Comparison of ENCODE assay signal across 8 cellular contexts in genomic region chr2:9844036-9844483, GRCh38. TPM values are rescaled to one million over a fixed set of nuclear protein-coding genes. Genes with fewer than 3 reads are reported as not detected.
DNase-seq lines count a peak whose midpoint lies in the region; ATAC-seq, FAIRE-seq and TF ChIP-seq lines count a peak whose summit lies in the region.

No MANE protein-coding gene starts in this region.

- TF ChIP-seq RAD21 in HepG2 (CRISPR knock-in tag; IDR thresholded peaks at IDR 0.05): no peak

- peaks cover 45 to 55% (median 51%) of the 10 kb centered on the region in 3 donors for H3K4me1 Mint-ChIP-seq in CD8-positive, alpha-beta memory T cell

- H3K9ac ChIP-seq in HepG2 (ENCODE audit: insufficient read depth, low read depth, low read length): peak overlapping the region; percentile 75

- in situ Hi-C loops in astrocyte of the cerebellum (cut with HindIII; ENCODE audit: low sequenced_read_pairs) (no loop called here), HepG2 (cut with HindIII; ENCODE audit: extremely low pct_ligation_motif_present, low pct_unique_long_range_greater_than_20kb) (no loop called here)

- peak overlapping the region; percentile 66 for H2AFZ ChIP-seq in HepG2 (ENCODE audit: low read length)

- H3K27ac ChIP-seq in CD8-positive, alpha-beta memory T cell (ENCODE audit: low read depth, low read length): peak overlapping the region; percentile 38
- H3K27ac ChIP-seq in HepG2 (ENCODE audit: extremely low read length, insufficient read depth, low read length): peak overlapping the region; percentile 74
- H3K27ac ChIP-seq in tibial artery: peak overlapping the region; percentile 83 to 89

- no peaks in the 10 kb centered on the region for H3K9me3 Mint-ChIP-seq in CD8-positive, alpha-beta memory T cell

- TF ChIP-seq EP300 in HepG2 (IDR thresholded peaks at IDR 0.05; ENCODE audit: low read depth in 2 of 2, low read length in 2 of 2) (no peak), HepG2 (CRISPR knock-in tag; IDR thresholded peaks at IDR 0.05; ENCODE audit: borderline replicate concordance) (no peak)

- peak overlapping the region; percentile 64 to 99 (median 89) for H3K27ac Mint-ChIP-seq in CD8-positive, alpha-beta memory T cell

- TF ChIP-seq CTCF in astrocyte of the cerebellum (IDR thresholded peaks at IDR 0.05; ENCODE audit: low read depth, low read length, missing control alignments) (no peak), HepG2 (CRISPR knock-in tag; IDR thresholded peaks at IDR 0.05) (no peak), tibial artery (IDR thresholded peaks at IDR 0.05) (no peak)

- DNase-seq in CD8-positive, alpha-beta memory T cell: no peak
- DNase-seq in MG63: peak; percentile 49
- DNase-seq in astrocyte of the cerebellum (ENCODE audit: low read depth): no peak
- no peak for DNase-seq in HepG2 (ENCODE audit: low spot score)
- DNase-seq in tibial artery: no peak
- DNase-seq in mucosa of gallbladder (ENCODE audit: low spot score): no peak
- no peak for DNase-seq in putamen (ENCODE audit: low spot score)
- DNase-seq in KG1 (lab: John Stamatoyannopoulos, UW): no peak

- no peaks in the 10 kb centered on the region; the same call in 1 of the 2 replicates for H4K20me1 ChIP-seq in HepG2 (ENCODE audit: insufficient read depth, low read length)

- no peak for TF ChIP-seq POLR2A in HepG2 (IDR thresholded peaks at IDR 0.05; ENCODE audit: insufficient read depth in 1 of 2, low read depth in 2 of 2, low read length in 2 of 2)

- POLR2A ChIA-PET in CD8-positive, alpha-beta memory T cell (lab: Charles Lee): interaction anchor here (0.6 to 1.8 kb wide), 6 partner anchors 30 to 288 kb away, joined by 3 to 14 read pairs (median 5); partner anchors contain the start of genes ADAM17 and YWHAQ
- POLR2A ChIA-PET in HepG2 (lab: Yijun Ruan, JAX): interaction anchor here (0.8 to 2.3 kb wide), 17 partner anchors 9 to 458 kb away, joined by 3 to 16 read pairs (median 5); partner anchors contain the start of genes ADAM17 and YWHAQ

- H3K79me2 ChIP-seq in HepG2 (ENCODE audit: insufficient read depth, low read length): peaks cover 36% of the 10 kb centered on the region

- peak overlapping the region; percentile 89 for H3K4me3 ChIP-seq in CD8-positive, alpha-beta memory T cell (ENCODE audit: low read length)
- H3K4me3 ChIP-seq in MG63 (peak overlapping the region; percentile 64), astrocyte of the cerebellum (ENCODE audit: low read depth, low read length) (peak overlapping the region; percentile 65), HepG2 (replicated peaks in 1 of 3; ENCODE audit: insufficient read depth in 1 of 3, low read depth in 2 of 3, low read length in 3 of 3) (peak overlapping the region; percentile 70 to 92 (median 81)), tibial artery (peak overlapping the region; percentile 85)

- CTCF ChIA-PET in CD8-positive, alpha-beta memory T cell (lab: Charles Lee): interaction anchor here (0.8 to 1.9 kb wide), 9 partner anchors 9 to 201 kb away, joined by 3 to 16 read pairs (median 5); partner anchors contain the start of gene KLF11
- CTCF ChIA-PET in HepG2 (lab: Yijun Ruan, JAX; ENCODE audit: low intra/inter-chr PET ratio, low total read pairs): no interaction called here

- intact Hi-C loops in HepG2 (cut with micrococcal nuclease; ENCODE audit: unreplicated experiment): loop anchor here (1.0 kb wide), 1 partner anchor 37 kb away; no protein-coding TSS in a partner anchor
- intact Hi-C loops in tibial artery (cut with DNase I; ENCODE audit: low total_unique reads): loop anchor here (10.0 kb wide), 1 partner anchor 111 kb away; the partner anchor contains the start of gene GRHL1

- no TSS peak for BruUV-seq in HepG2 (replicated peaks; lab: Mats Ljungman, UMichigan)

- H3K36me3 ChIP-seq in CD8-positive, alpha-beta memory T cell (ENCODE audit: insufficient read depth, low read length): peaks cover 8% of the 10 kb centered on the region
- H3K36me3 ChIP-seq in MG63: peaks cover 17% of the 10 kb centered on the region
- peaks cover 2 to 17% of the 10 kb centered on the region in 2 experiments; a peak in 3 of 5 replicates for H3K36me3 ChIP-seq in HepG2 (replicated peaks in 1 of 2; ENCODE audit: control insufficient read depth in 1 of 2, insufficient read depth in 2 of 2, low read length in 2 of 2)
- H3K36me3 ChIP-seq in tibial artery: peaks cover 0 to 11% (median 5%) of the 10 kb centered on the region in 3 donors

- ATAC-seq in HepG2: no peak

- FAIRE-seq in HepG2 (lab: Jason Lieb, UNC): no peak

- peak overlapping the region; percentile 88 for H3K4me2 ChIP-seq in HepG2 (ENCODE audit: low read depth, low read length)

- H3K27me3 Mint-ChIP-seq in CD8-positive, alpha-beta memory T cell: peaks cover 0 to 4% of the 10 kb centered on the region in 2 donors

- peak overlapping the region; percentile 93 to 98 (median 95) for H3K4me3 Mint-ChIP-seq in CD8-positive, alpha-beta memory T cell

- H3K9me3 ChIP-seq in CD8-positive, alpha-beta memory T cell (ENCODE audit: low read length): no peaks in the 10 kb centered on the region
- H3K9me3 ChIP-seq in MG63 (no peaks in the 10 kb centered on the region), HepG2 (ENCODE audit: low read length) (no peaks in the 10 kb centered on the region), tibial artery (no peaks in the 10 kb centered on the region)

- WGBS in HepG2 (ENCODE audit: low lambda C conversion rate): 43% methylated on average over 15 of the region's 15 CpGs

- peaks cover 11% of the 10 kb centered on the region for H3K4me1 ChIP-seq in CD8-positive, alpha-beta memory T cell (ENCODE audit: insufficient read depth, low read length)
- H3K4me1 ChIP-seq in HepG2 (ENCODE audit: insufficient read depth, low read length) (peaks cover 39% of the 10 kb centered on the region), tibial artery (peaks cover 0 to 14% (median 10%) of the 10 kb centered on the region in 4 donors)

- H3K27me3 ChIP-seq in CD8-positive, alpha-beta memory T cell (ENCODE audit: insufficient read depth, low read length, poor library complexity, severe bottlenecking): no peaks in the 10 kb centered on the region
- H3K27me3 ChIP-seq in MG63 (no peaks in the 10 kb centered on the region), HepG2 (ENCODE audit: control insufficient read depth in 1 of 2, insufficient read depth in 2 of 2, low read length in 2 of 2) (no peaks in the 10 kb centered on the region; a peak in 2 of 5 replicates), tibial artery (no peaks in the 10 kb centered on the region)

- peaks cover 0 to 48% (median 12%) of the 10 kb centered on the region in 3 donors for H3K36me3 Mint-ChIP-seq in CD8-positive, alpha-beta memory T cell

TF ChIP-seq in HepG2, 621 proteins besides CTCF, POLR2A, EP300 and RAD21 (continues in another document):
- TF ChIP-seq POLR2AphosphoS5 (IDR thresholded peaks at IDR 0.05; ENCODE audit: low read depth, low read length): no peak
- no peak for TF ChIP-seq ZNF253 (CRISPR knock-in tag; IDR thresholded peaks at IDR 0.05; ENCODE audit: borderline replicate concordance)
- TF ChIP-seq ZNF121 (CRISPR knock-in tag; IDR thresholded peaks at IDR 0.05): peak; percentile 60; the same call in 1 of the 2 replicates
- no peak for TF ChIP-seq ZNF530 (CRISPR knock-in tag; IDR thresholded peaks at IDR 0.05; ENCODE audit: low read depth)
- TF ChIP-seq KDM1A (CRISPR knock-in tag; IDR thresholded peaks at IDR 0.05): no peak
- TF ChIP-seq ZNF749 (CRISPR knock-in tag; IDR thresholded peaks at IDR 0.05; ENCODE audit: borderline replicate concordance): 0 out of 2 replicates have a peak, but pooled peaks have one; percentile 4
- peak; percentile 58; the same call in 1 of the 2 replicates for TF ChIP-seq LCORL (IDR thresholded peaks at IDR 0.05)
- no peak for TF ChIP-seq LCORL (CRISPR knock-in tag; IDR thresholded peaks at IDR 0.05)

RNA-seq across cellular contexts. Expression of gene TAF1B, which starts 0.8 kb away (rescaled TPM):
- 10 to 100 TPM; 20.6 to 24.3 TPM for total RNA-seq in CD8-positive, alpha-beta memory T cell
- polyA plus RNA-seq in CD8-positive, alpha-beta memory T cell: 19.1 TPM
- 27.0 and 71.1 TPM in 2 replicates for total RNA-seq in MG63 (2014; rRNA removed; shearing (Covaris generic); ENCODE audit: low replicate concordance)
- 27.7 and 34.0 TPM in 2 replicates for total RNA-seq in HepG2 (2016; rRNA removed; fragmentation: Illumina TruSeq; extraction: Trizol)
- 6.1 and 6.8 TPM in 2 replicates for total RNA-seq in HepG2 (2016; cell fraction: cytosol; rRNA removed; fragmentation: Illumina TruSeq; extraction: Trizol; ENCODE audit: low read depth)
- total RNA-seq in HepG2 (2016; cell fraction: insoluble cytoplasmic fraction; rRNA removed; fragmentation: Illumina TruSeq; extraction: Trizol): 26.3 and 35.7 TPM in 2 replicates
- total RNA-seq in HepG2 (2016; cell fraction: membrane; rRNA removed; fragmentation: Illumina TruSeq; extraction: Trizol): 10.3 and 12.6 TPM in 2 replicates
- total RNA-seq in HepG2 (2016; cell fraction: nucleus; rRNA removed; fragmentation: Illumina TruSeq; extraction: Trizol): 33.1 and 35.1 TPM in 2 replicates
- 10.7 and 13.3 TPM in 2 replicates for polyA plus RNA-seq in HepG2 (2011; rRNA removed)
- 4.8 and 6.4 TPM in 2 replicates for polyA plus RNA-seq in HepG2 (2011; cell fraction: cytosol; rRNA removed)
- 6.6 and 9.5 TPM in 2 replicates for polyA plus RNA-seq in HepG2 (2011; cell fraction: nucleus; rRNA removed)
- polyA plus RNA-seq in HepG2 (2012): 8.9 and 14.8 TPM in 2 replicates
- polyA plus RNA-seq in HepG2 (2016; cell fraction: cytosol; fragmentation: Illumina TruSeq; extraction: Trizol; ENCODE audit: low read depth): 3.0 and 3.3 TPM in 2 replicates
- polyA plus RNA-seq in HepG2 (2016; cell fraction: insoluble cytoplasmic fraction; fragmentation: Illumina TruSeq; extraction: Trizol; ENCODE audit: low read depth): 30.6 and 33.2 TPM in 2 replicates
- 4.6 and 6.3 TPM in 2 replicates for polyA plus RNA-seq in HepG2 (2016; cell fraction: membrane; fragmentation: Illumina TruSeq; extraction: Trizol; ENCODE audit: low read depth)
- 20.1 and 24.0 TPM in 2 replicates for polyA plus RNA-seq in HepG2 (2016; cell fraction: nucleus; fragmentation: Illumina TruSeq; extraction: Trizol; ENCODE audit: insufficient read depth, low read depth)
- 9.4 and 16.3 TPM in 2 replicates for polyA minus RNA-seq in HepG2 (2011; rRNA and poly(A)+ RNA removed; ENCODE audit: low replicate concordance)
- polyA minus RNA-seq in HepG2 (2011; cell fraction: cytosol; rRNA and poly(A)+ RNA removed): 14.0 and 16.2 TPM in 2 replicates
- 90.8 and 101 TPM in 2 replicates for polyA minus RNA-seq in HepG2 (2011; cell fraction: nucleus; rRNA and poly(A)+ RNA removed)
- total RNA-seq in mucosa of gallbladder: 14.8 TPM
